In genomic region chr2:36322108-36322507, GRCh38 we compare ENCODE assay signal across 11 cellular contexts. TPM values are rescaled to one million over a fixed set of nuclear protein-coding genes. Genes with fewer than 3 reads are reported as not detected.
DNase-seq lines count a peak whose midpoint lies in the region; ATAC-seq and TF ChIP-seq lines count a peak whose summit lies in the region.
"Had no signal": no experiment of that assay in that cellular context is flagged by ENCODE, and none has a peak within 500 bp of the region (broad histone marks: within the 10 kb centered on the region; RNA-seq: fewer than 3 reads in every experiment).

No MANE protein-coding gene starts in this region.

- H3K36me3 ChIP-seq in SK-N-SH (replicated peaks in 1 of 2; ENCODE audit: control insufficient read depth in 1 of 2, insufficient read depth in 2 of 2, low read length in 1 of 2) (no peaks in the 10 kb centered on the region), stomach (no peaks in the 10 kb centered on the region), Karpas-422 (ENCODE audit: insufficient read depth, low read length) (no peaks in the 10 kb centered on the region)
- H3K36me3 ChIP-seq: BLaER1 had no signal

- H3K9me3 ChIP-seq in SK-N-SH (no peaks in the 10 kb centered on the region), stomach (no peaks in the 10 kb centered on the region), Karpas-422 (ENCODE audit: low read length) (no peaks in the 10 kb centered on the region)

- H3K4me2 ChIP-seq in SK-N-SH (no peak overlapping the region), Karpas-422 (ENCODE audit: low read depth, low read length, poor library complexity, severe bottlenecking) (no peak overlapping the region)
- H3K4me2 ChIP-seq: BLaER1 had no signal

- H3K9ac ChIP-seq in SK-N-SH (no peak overlapping the region), Karpas-422 (ENCODE audit: low read length) (no peak overlapping the region)
- H3K9ac ChIP-seq: BLaER1 had no signal

- peak; percentile 52 for TF ChIP-seq RAD21 in SK-N-SH (IDR thresholded peaks at IDR 0.05; ENCODE audit: low read length)

- H3F3A ChIP-seq in SK-N-SH (replicated peaks; ENCODE audit: insufficient read depth), result no peaks in the 10 kb centered on the region

- CTCF ChIA-PET in SK-N-SH (lab: Yijun Ruan, JAX), result interaction anchor here (0.7 to 1.3 kb wide), 2 partner anchors 17 to 28 kb away, joined by 3 to 4 read pairs; no protein-coding TSS in a partner anchor

- no peaks in the 10 kb centered on the region for H4K20me1 ChIP-seq in SK-N-SH (ENCODE audit: insufficient read depth)
- no peaks in the 10 kb centered on the region for H4K20me1 ChIP-seq in Karpas-422 (ENCODE audit: insufficient read depth, low read depth, low read length)
- H4K20me1 ChIP-seq: BLaER1 had no signal

- 51% methylated on average over 3 of the region's 3 CpGs for WGBS in SK-N-SH (ENCODE audit: low lambda C conversion rate)
- WGBS in stomach, 5 donors, result 51 to 67% (median 54%) methylated on average over 3 of the region's 3 CpGs

- no peaks in the 10 kb centered on the region for H3K4me1 ChIP-seq in SK-N-SH (ENCODE audit: control insufficient read depth in 1 of 2, insufficient read depth in 2 of 2, low read depth in 1 of 2, low read length in 1 of 2)
- no peaks in the 10 kb centered on the region for H3K4me1 ChIP-seq in stomach
- H3K4me1 ChIP-seq in Karpas-422 (ENCODE audit: low read length), result no peaks in the 10 kb centered on the region
- H3K4me1 ChIP-seq: BLaER1 had no signal

- no peaks in the 10 kb centered on the region; the same call in 1 of the 2 replicates for H3K27me3 ChIP-seq in SK-N-SH (ENCODE audit: insufficient read depth)
- H3K27me3 ChIP-seq in stomach, result no peaks in the 10 kb centered on the region
- no peaks in the 10 kb centered on the region for H3K27me3 ChIP-seq in Karpas-422 (ENCODE audit: low read length)
- H3K27me3 ChIP-seq: BLaER1 had no signal

- TF ChIP-seq EP300 in SK-N-SH (IDR thresholded peaks at IDR 0.05; ENCODE audit: borderline replicate concordance in 1 of 2, low read depth in 1 of 2, low read length in 1 of 2), result no peak
- no peak for TF ChIP-seq EP300 in stomach (IDR thresholded peaks at IDR 0.05)

- no peak overlapping the region for H2AFZ ChIP-seq in SK-N-SH (ENCODE audit: low read depth)
- H2AFZ ChIP-seq in Karpas-422 (ENCODE audit: low read length), result no peak overlapping the region

- no peak for TF ChIP-seq POLR2A in stomach (IDR thresholded peaks at IDR 0.05)

- no peak overlapping the region for H3K4me3 ChIP-seq in SK-N-SH (ENCODE audit: low read depth in 2 of 2, low read length in 1 of 2)
- no peak overlapping the region for H3K4me3 ChIP-seq in stomach
- H3K4me3 ChIP-seq in Karpas-422 (ENCODE audit: low read length), result no peak overlapping the region
- H3K4me3 ChIP-seq: BLaER1 had no signal

- peak; percentile 61 for TF ChIP-seq CTCF in SK-N-SH (IDR thresholded peaks at IDR 0.05)
- TF ChIP-seq CTCF in stomach (IDR thresholded peaks at IDR 0.05), result peak in 4 of 7 experiments; percentile 9 to 37 (median 28)

- POLR2A ChIA-PET in SK-N-SH (lab: Yijun Ruan, JAX), result no interaction called here

- H3K9me2 ChIP-seq in SK-N-SH, result no peaks in the 10 kb centered on the region
- no peaks in the 10 kb centered on the region for H3K9me2 ChIP-seq in Karpas-422 (replicated peaks; ENCODE audit: insufficient read depth, low read length)

- DNase-seq in NCI-H524 (lab: John Stamatoyannopoulos, UW) (peak; percentile 6 to 66), NCI-H524 treated with DMSO at 0.1 percent for 48 hours (lab: John Stamatoyannopoulos, UW) (no peak), SK-N-SH (no peak), globus pallidus (ENCODE audit: low spot score) (peak; percentile 46), stomach (no peak), Karpas-422 (no peak)
- DNase-seq: stimulated activated CD4-positive, alpha-beta T cell treated with anti-CD3 and anti-CD28 coated beads, Interleukin-2, amount 100 ng/mL, for 48 hours; T-helper 9 cell had no signal

- no peak for ATAC-seq in GM18520 (IDR thresholded peaks at IDR 0.05; ENCODE audit: unreplicated experiment)
- ATAC-seq in GM18519 (IDR thresholded peaks at IDR 0.05; ENCODE audit: low FRiP score, unreplicated experiment), result no peak

- no peak overlapping the region for H3K27ac ChIP-seq in SK-N-SH (ENCODE audit: low read depth in 2 of 2, low read length in 1 of 2)
- no peak overlapping the region for H3K27ac ChIP-seq in stomach
- no peak overlapping the region for H3K27ac ChIP-seq in Karpas-422 (ENCODE audit: low read length)
- H3K27ac ChIP-seq: BLaER1 had no signal

- intact Hi-C loops in stomach (cut with DNase I; ENCODE audit: low total_unique reads), result no loop called here

- no peaks in the 10 kb centered on the region for H3K79me2 ChIP-seq in SK-N-SH (ENCODE audit: insufficient read depth)
- H3K79me2 ChIP-seq in Karpas-422 (ENCODE audit: low read length), result no peaks in the 10 kb centered on the region

TF ChIP-seq in SK-N-SH, 30 proteins besides CTCF, POLR2A, EP300 and RAD21:
- TF ChIP-seq SMC3 (IDR thresholded peaks at IDR 0.05; ENCODE audit: low read depth, low read length) (peak; percentile 42), FOXJ3 (CRISPR knock-in tag; IDR thresholded peaks at IDR 0.05) (no peak)
- TF ChIP-seq, protein P1, sequence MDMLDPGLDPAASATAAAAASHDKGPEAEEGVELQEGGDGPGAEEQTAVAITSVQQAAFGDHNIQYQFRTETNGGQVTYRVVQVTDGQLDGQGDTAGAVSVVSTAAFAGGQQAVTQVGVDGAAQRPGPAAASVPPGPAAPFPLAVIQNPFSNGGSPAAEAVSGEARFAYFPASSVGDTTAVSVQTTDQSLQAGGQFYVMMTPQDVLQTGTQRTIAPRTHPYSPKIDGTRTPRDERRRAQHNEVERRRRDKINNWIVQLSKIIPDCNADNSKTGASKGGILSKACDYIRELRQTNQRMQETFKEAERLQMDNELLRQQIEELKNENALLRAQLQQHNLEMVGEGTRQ (IDR thresholded peaks at IDR 0.05; ENCODE audit: borderline replicate concordance, low read depth, low read length), result no peak
TF ChIP-seq in SK-N-SH: peak in this region for 1.

RNA-seq across cellular contexts. Expression of gene CRIM1, which starts 33.5 kb away (rescaled TPM):
- polyA plus RNA-seq in SK-N-SH (2012; rRNA removed) (228 and 244 TPM in 2 replicates), stomach (1 to 10 TPM; 3.1 to 7.0 (median 6.7) TPM)
- 191 and 233 TPM in 2 replicates for polyA plus RNA-seq in SK-N-SH (2012; cell fraction: cytosol; rRNA removed)
- 201 and 239 TPM in 2 replicates for polyA plus RNA-seq in SK-N-SH (2012; cell fraction: nucleus; rRNA removed)
- 100 to 1,000 TPM in 3 of 5 donors, 10 to 100 TPM in 2; 46.5 to 158 (median 104) TPM for total RNA-seq in stomach
- total RNA-seq in Karpas-422 (2014; rRNA removed; shearing (Covaris generic); ENCODE audit: low replicate concordance), result not detected in 2 replicates

Comparison
In these comparisons a context has a peak if more than half of its experiments do, and no peak if none do; other contexts are left out.
1. DNase-seq: peak in NCI-H524 (2 of 2) and globus pallidus (single experiment); none in NCI-H524 treated with DMSO at 0.1 percent for 48 hours (single experiment), SK-N-SH (single experiment), stomach (single experiment) and Karpas-422 (single experiment).
2. RNA of gene CRIM1, which starts 33.5 kb away (total RNA-seq): 46.5 to 158 TPM in stomach; not detected in Karpas-422; every median in the first group is over 10 times any median in the second.